In the genomic region with DNA sequence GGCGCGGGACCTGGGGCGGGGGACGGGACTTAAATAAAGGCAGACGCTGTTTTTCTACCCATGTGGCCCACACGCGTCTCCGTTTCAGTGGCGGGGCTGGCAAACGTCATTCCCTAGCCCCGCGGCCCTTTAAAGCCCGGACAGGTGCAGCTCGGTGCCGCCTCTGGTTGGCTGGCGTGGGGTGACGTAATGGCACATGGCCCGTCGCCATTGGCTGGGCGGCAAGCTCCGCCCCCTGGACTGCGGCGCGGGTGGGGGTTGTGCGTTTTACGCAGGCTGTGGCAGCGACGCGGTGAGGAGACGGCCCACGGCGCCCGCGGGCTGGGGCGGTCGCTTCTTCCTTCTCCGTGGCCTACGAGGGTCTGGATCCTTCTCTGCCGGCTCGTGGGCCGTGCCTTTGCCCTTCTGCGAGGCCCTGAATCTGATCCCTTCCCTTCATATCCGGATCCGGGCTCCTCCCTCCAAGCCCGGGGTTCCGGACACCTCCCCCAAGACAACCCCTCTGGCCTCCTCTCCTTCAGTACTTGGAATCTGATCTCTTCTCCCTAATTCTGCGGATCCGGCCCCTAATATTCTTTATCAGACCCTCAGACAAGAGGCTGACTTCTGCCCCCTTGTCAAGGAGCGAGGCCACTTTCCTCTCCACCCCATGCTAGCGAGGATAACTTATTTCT, we compare ENCODE assay signal across 1 cellular context.
TF ChIP-seq lines count a peak whose summit lies in the region.

A gene with protein sequence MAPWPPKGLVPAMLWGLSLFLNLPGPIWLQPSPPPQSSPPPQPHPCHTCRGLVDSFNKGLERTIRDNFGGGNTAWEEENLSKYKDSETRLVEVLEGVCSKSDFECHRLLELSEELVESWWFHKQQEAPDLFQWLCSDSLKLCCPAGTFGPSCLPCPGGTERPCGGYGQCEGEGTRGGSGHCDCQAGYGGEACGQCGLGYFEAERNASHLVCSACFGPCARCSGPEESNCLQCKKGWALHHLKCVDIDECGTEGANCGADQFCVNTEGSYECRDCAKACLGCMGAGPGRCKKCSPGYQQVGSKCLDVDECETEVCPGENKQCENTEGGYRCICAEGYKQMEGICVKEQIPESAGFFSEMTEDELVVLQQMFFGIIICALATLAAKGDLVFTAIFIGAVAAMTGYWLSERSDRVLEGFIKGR (plus strand): TSS at position 274 of the 674 bp plus-strand sequence. CDS start 605 bp downstream, outside the sequence.

TF ChIP-seq in K562, 482 proteins besides CTCF, POLR2A, EP300 and RAD21 (continued from another document and continues in another):
- TF ChIP-seq, protein P1, sequence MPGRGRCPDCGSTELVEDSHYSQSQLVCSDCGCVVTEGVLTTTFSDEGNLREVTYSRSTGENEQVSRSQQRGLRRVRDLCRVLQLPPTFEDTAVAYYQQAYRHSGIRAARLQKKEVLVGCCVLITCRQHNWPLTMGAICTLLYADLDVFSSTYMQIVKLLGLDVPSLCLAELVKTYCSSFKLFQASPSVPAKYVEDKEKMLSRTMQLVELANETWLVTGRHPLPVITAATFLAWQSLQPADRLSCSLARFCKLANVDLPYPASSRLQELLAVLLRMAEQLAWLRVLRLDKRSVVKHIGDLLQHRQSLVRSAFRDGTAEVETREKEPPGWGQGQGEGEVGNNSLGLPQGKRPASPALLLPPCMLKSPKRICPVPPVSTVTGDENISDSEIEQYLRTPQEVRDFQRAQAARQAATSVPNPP (IDR thresholded peaks at IDR 0.05; ENCODE audit: borderline replicate concordance, insufficient read depth, insufficient read length): no peak
- TF ChIP-seq ZNF354B (CRISPR knock-in tag; IDR thresholded peaks at IDR 0.05) (no peak), YY1 (IDR thresholded peaks at IDR 0.05; ENCODE audit: borderline replicate concordance in 1 of 3, control insufficient read depth in 1 of 3, extremely low read depth in 1 of 3, insufficient read depth in 3 of 3, insufficient read length in 1 of 3, insufficient replicate concordance in 2 of 3, low read depth in 1 of 3, low read length in 2 of 3) (peak in 2 of 3 experiments; percentile 24), ZNF436 (CRISPR knock-in tag; IDR thresholded peaks at IDR 0.05) (no peak), ZNF384 (IDR thresholded peaks at IDR 0.05; ENCODE audit: low read depth, low read length) (no peak), SOX6 (IDR thresholded peaks at IDR 0.05) (no peak), TCF3 (CRISPR knock-in tag; IDR thresholded peaks at IDR 0.05) (no peak; the same call in 1 of the 2 replicates), ESRRA (IDR thresholded peaks at IDR 0.05; ENCODE audit: borderline replicate concordance, low read depth) (no peak), ARHGAP35 (IDR thresholded peaks at IDR 0.05; ENCODE audit: partially characterized antibody) (no peak), ELF1 (tag; IDR thresholded peaks at IDR 0.05) (peak; percentile 58), ZNF212 (CRISPR knock-in tag; IDR thresholded peaks at IDR 0.05) (no peak), CC2D1A (IDR thresholded peaks at IDR 0.05) (no peak), MECOM (CRISPR knock-in tag; IDR thresholded peaks at IDR 0.05) (no peak), MAFK (IDR thresholded peaks at IDR 0.05; ENCODE audit: low read length) (no peak), POLR2AphosphoS2 (IDR thresholded peaks at IDR 0.05; ENCODE audit: low read length) (peak; percentile 82; the same call in 1 of the 2 replicates), STAT5A (IDR thresholded peaks at IDR 0.05; ENCODE audit: borderline replicate concordance, low read length) (no peak), SMARCA5 (IDR thresholded peaks at IDR 0.05) (no peak), SIX5 (IDR thresholded peaks at IDR 0.05; ENCODE audit: borderline replicate concordance in 1 of 2, insufficient read depth in 1 of 2, low read depth in 1 of 2, low read length in 2 of 2) (no peak), TRIM28 (IDR thresholded peaks at IDR 0.05) (no peak), TOE1 (IDR thresholded peaks at IDR 0.05; ENCODE audit: borderline replicate concordance) (peak; percentile 34; the same call in 1 of the 2 replicates), TOE1 (CRISPR knock-in tag; IDR thresholded peaks at IDR 0.05; ENCODE audit: borderline replicate concordance, low read depth) (no peak), STAG1 (CRISPR knock-in tag; IDR thresholded peaks at IDR 0.05; ENCODE audit: borderline replicate concordance) (no peak), PHF20 (IDR thresholded peaks at IDR 0.05; ENCODE audit: partially characterized antibody) (peak; percentile 76), TEAD2 (tag; IDR thresholded peaks at IDR 0.05) (no peak), MTA2 (IDR thresholded peaks at IDR 0.05; ENCODE audit: low read depth) (no peak), U2AF2 (optimal IDR thresholded peaks at IDR 0.05; ENCODE audit: low read depth, low read length) (no peak), LARP7 (IDR thresholded peaks at IDR 0.05) (no peak), EHMT2 (IDR thresholded peaks at IDR 0.05) (no peak), U2AF1 (optimal IDR thresholded peaks at IDR 0.05; ENCODE audit: low read depth, low read length) (no peak), SAP30 (IDR thresholded peaks at IDR 0.05; ENCODE audit: borderline replicate concordance, insufficient read depth, low read depth, low read length, poor library complexity, severe bottlenecking) (no peak), NCOA1 (IDR thresholded peaks at IDR 0.05; ENCODE audit: low read depth) (peak; percentile 11; the same call in 1 of the 2 replicates), RBFOX2 (IDR thresholded peaks at IDR 0.05; ENCODE audit: low read depth, low read length) (peak; percentile 88), GTF2E2 (tag; IDR thresholded peaks at IDR 0.05) (0 out of 2 replicates have a peak, but pooled peaks have one; percentile 6), TCF7 (IDR thresholded peaks at IDR 0.05; ENCODE audit: borderline replicate concordance) (no peak), NFIX (CRISPR knock-in tag; IDR thresholded peaks at IDR 0.05; ENCODE audit: low read depth) (no peak), PURB (CRISPR knock-in tag; IDR thresholded peaks at IDR 0.05; ENCODE audit: low read depth) (no peak), CEBPG (CRISPR knock-in tag; IDR thresholded peaks at IDR 0.05) (peak; percentile 84), CEBPG (tag; conservative IDR thresholded peaks at IDR 0.05 in 1 of 2, IDR thresholded peaks at IDR 0.05 in 1 of 2) (peak; percentile 57 to 82; a peak in 3 of 4 replicates), SNRNP70 (optimal IDR thresholded peaks at IDR 0.05; ENCODE audit: low read depth, low read length) (no peak), ZNF121 (CRISPR knock-in tag; conservative IDR thresholded peaks at IDR 0.05) (no peak)
- TF ChIP-seq, protein P2, sequence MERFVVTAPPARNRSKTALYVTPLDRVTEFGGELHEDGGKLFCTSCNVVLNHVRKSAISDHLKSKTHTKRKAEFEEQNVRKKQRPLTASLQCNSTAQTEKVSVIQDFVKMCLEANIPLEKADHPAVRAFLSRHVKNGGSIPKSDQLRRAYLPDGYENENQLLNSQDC (CRISPR knock-in tag; IDR thresholded peaks at IDR 0.05): no peak
- TF ChIP-seq, protein P3, sequence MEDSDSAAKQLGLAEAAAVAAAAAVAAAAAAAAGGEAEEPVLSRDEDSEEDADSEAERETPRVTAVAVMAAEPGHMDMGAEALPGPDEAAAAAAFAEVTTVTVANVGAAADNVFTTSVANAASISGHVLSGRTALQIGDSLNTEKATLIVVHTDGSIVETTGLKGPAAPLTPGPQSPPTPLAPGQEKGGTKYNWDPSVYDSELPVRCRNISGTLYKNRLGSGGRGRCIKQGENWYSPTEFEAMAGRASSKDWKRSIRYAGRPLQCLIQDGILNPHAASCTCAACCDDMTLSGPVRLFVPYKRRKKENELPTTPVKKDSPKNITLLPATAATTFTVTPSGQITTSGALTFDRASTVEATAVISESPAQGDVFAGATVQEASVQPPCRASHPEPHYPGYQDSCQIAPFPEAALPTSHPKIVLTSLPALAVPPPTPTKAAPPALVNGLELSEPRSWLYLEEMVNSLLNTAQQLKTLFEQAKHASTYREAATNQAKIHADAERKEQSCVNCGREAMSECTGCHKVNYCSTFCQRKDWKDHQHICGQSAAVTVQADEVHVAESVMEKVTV (CRISPR knock-in tag; IDR thresholded peaks at IDR 0.05): no peak
- TF ChIP-seq, protein P4, sequence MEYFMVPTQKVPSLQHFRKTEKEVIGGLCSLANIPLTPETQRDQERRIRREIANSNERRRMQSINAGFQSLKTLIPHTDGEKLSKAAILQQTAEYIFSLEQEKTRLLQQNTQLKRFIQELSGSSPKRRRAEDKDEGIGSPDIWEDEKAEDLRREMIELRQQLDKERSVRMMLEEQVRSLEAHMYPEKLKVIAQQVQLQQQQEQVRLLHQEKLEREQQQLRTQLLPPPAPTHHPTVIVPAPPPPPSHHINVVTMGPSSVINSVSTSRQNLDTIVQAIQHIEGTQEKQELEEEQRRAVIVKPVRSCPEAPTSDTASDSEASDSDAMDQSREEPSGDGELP (CRISPR knock-in tag; IDR thresholded peaks at IDR 0.05; ENCODE audit: borderline replicate concordance): peak; percentile 35
- TF ChIP-seq, protein P5, sequence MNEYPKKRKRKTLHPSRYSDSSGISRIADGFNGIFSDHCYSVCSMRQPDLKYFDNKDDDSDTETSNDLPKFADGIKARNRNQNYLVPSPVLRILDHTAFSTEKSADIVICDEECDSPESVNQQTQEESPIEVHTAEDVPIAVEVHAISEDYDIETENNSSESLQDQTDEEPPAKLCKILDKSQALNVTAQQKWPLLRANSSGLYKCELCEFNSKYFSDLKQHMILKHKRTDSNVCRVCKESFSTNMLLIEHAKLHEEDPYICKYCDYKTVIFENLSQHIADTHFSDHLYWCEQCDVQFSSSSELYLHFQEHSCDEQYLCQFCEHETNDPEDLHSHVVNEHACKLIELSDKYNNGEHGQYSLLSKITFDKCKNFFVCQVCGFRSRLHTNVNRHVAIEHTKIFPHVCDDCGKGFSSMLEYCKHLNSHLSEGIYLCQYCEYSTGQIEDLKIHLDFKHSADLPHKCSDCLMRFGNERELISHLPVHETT (CRISPR knock-in tag; conservative IDR thresholded peaks at IDR 0.05 in 1 of 2, IDR thresholded peaks at IDR 0.05 in 1 of 2): peak in 1 of 2 experiments; percentile 50; a peak in 1 of 4 replicates
- TF ChIP-seq, protein P6, sequence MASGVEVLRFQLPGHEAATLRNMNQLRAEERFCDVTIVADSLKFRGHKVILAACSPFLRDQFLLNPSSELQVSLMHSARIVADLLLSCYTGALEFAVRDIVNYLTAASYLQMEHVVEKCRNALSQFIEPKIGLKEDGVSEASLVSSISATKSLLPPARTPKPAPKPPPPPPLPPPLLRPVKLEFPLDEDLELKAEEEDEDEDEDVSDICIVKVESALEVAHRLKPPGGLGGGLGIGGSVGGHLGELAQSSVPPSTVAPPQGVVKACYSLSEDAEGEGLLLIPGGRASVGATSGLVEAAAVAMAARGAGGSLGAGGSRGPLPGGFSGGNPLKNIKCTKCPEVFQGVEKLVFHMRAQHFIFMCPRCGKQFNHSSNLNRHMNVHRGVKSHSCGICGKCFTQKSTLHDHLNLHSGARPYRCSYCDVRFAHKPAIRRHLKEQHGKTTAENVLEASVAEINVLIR (CRISPR knock-in tag; IDR thresholded peaks at IDR 0.05): peak; percentile 82
- TF ChIP-seq, protein P7, sequence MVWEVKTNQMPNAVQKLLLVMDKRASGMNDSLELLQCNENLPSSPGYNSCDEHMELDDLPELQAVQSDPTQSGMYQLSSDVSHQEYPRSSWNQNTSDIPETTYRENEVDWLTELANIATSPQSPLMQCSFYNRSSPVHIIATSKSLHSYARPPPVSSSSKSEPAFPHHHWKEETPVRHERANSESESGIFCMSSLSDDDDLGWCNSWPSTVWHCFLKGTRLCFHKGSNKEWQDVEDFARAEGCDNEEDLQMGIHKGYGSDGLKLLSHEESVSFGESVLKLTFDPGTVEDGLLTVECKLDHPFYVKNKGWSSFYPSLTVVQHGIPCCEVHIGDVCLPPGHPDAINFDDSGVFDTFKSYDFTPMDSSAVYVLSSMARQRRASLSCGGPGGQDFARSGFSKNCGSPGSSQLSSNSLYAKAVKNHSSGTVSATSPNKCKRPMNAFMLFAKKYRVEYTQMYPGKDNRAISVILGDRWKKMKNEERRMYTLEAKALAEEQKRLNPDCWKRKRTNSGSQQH (CRISPR knock-in tag; IDR thresholded peaks at IDR 0.05): no peak
- TF ChIP-seq, protein P8, sequence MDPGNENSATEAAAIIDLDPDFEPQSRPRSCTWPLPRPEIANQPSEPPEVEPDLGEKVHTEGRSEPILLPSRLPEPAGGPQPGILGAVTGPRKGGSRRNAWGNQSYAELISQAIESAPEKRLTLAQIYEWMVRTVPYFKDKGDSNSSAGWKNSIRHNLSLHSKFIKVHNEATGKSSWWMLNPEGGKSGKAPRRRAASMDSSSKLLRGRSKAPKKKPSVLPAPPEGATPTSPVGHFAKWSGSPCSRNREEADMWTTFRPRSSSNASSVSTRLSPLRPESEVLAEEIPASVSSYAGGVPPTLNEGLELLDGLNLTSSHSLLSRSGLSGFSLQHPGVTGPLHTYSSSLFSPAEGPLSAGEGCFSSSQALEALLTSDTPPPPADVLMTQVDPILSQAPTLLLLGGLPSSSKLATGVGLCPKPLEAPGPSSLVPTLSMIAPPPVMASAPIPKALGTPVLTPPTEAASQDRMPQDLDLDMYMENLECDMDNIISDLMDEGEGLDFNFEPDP (CRISPR knock-in tag; IDR thresholded peaks at IDR 0.05): no peak
- TF ChIP-seq, protein P9, sequence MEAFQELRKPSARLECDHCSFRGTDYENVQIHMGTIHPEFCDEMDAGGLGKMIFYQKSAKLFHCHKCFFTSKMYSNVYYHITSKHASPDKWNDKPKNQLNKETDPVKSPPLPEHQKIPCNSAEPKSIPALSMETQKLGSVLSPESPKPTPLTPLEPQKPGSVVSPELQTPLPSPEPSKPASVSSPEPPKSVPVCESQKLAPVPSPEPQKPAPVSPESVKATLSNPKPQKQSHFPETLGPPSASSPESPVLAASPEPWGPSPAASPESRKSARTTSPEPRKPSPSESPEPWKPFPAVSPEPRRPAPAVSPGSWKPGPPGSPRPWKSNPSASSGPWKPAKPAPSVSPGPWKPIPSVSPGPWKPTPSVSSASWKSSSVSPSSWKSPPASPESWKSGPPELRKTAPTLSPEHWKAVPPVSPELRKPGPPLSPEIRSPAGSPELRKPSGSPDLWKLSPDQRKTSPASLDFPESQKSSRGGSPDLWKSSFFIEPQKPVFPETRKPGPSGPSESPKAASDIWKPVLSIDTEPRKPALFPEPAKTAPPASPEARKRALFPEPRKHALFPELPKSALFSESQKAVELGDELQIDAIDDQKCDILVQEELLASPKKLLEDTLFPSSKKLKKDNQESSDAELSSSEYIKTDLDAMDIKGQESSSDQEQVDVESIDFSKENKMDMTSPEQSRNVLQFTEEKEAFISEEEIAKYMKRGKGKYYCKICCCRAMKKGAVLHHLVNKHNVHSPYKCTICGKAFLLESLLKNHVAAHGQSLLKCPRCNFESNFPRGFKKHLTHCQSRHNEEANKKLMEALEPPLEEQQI (IDR thresholded peaks at IDR 0.05): no peak
- TF ChIP-seq, protein P10, sequence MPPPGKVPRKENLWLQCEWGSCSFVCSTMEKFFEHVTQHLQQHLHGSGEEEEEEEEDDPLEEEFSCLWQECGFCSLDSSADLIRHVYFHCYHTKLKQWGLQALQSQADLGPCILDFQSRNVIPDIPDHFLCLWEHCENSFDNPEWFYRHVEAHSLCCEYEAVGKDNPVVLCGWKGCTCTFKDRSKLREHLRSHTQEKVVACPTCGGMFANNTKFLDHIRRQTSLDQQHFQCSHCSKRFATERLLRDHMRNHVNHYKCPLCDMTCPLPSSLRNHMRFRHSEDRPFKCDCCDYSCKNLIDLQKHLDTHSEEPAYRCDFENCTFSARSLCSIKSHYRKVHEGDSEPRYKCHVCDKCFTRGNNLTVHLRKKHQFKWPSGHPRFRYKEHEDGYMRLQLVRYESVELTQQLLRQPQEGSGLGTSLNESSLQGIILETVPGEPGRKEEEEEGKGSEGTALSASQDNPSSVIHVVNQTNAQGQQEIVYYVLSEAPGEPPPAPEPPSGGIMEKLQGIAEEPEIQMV (tag; conservative IDR thresholded peaks at IDR 0.05; ENCODE audit: low read depth): no peak
- TF ChIP-seq, protein P11, sequence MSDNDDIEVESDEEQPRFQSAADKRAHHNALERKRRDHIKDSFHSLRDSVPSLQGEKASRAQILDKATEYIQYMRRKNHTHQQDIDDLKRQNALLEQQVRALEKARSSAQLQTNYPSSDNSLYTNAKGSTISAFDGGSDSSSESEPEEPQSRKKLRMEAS (CRISPR knock-in tag; IDR thresholded peaks at IDR 0.05): peak; percentile 92
